ENCODE assay signal across 21 cellular contexts in the genomic region with DNA sequence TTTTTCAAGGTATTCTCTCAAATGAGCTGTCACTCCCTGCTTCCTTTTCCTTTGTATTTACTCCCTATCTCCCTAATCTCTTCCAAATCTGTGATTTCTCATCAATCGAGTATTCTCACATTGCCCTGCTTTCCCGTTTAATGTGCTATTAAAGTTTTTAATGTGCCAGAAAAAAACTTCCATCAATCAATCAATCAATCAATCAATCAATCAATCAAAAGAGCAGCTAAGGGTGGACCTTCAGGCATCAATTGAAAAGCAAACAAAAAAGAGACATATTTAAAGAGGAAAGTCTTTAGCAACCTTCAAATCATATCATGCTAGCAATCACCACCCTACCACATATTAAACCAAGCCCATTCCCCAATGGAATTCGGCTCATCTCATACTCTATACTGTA. TPM values are rescaled to one million over a fixed set of nuclear protein-coding genes. Genes with fewer than 3 reads are reported as not detected.
DNase-seq lines count a peak whose midpoint lies in the region; ATAC-seq and TF ChIP-seq lines count a peak whose summit lies in the region.
"Had no signal": no experiment of that assay in that cellular context is flagged by ENCODE, and none has a peak within 500 bp of the region (broad histone marks: within the 10 kb centered on the region; RNA-seq: fewer than 3 reads in every experiment).

No MANE protein-coding gene starts in this region.

- H3K9me3 Mint-ChIP-seq in activated T-cell treated with anti-CD3 and anti-CD28 coated beads, Interleukin-2, amount 50 U/mL, for 72 hours: no peaks in the 10 kb centered on the region
- H3K9me3 Mint-ChIP-seq in activated CD4-positive, alpha-beta memory T cell treated with anti-CD3 and anti-CD28 coated beads, Interleukin-2, amount 10 ng/mL, durations not matched to agents 7 days and 5 days: no peaks in the 10 kb centered on the region
- peaks cover 0 to 1% (median 0%) of the 10 kb centered on the region in 11 donors for H3K9me3 Mint-ChIP-seq in naive thymus-derived CD4-positive, alpha-beta T cell
- H3K9me3 Mint-ChIP-seq: CD14-positive monocyte, GM23338 had no signal

- H3K36me3 ChIP-seq in naive thymus-derived CD4-positive, alpha-beta T cell (ENCODE audit: control insufficient read depth in 2 of 3, insufficient read depth in 3 of 3, low read length in 3 of 3): peaks cover 0 to 29% (median 18%) of the 10 kb centered on the region in 3 experiments

- POLR2A ChIA-PET in HEK293T (lab: Yijun Ruan, JAX): interaction anchor here (0.6 kb wide), 1 partner anchor 815 kb away, joined by 3 read pairs; no protein-coding TSS in a partner anchor
- POLR2A ChIA-PET in activated CD4-positive, alpha-beta memory T cell treated with anti-CD3 and anti-CD28 coated beads, Interleukin-2, amount 10 ng/mL, durations not matched to agents 7 days and 5 days (lab: Charles Lee): interaction anchor here (1.2 kb wide), 1 partner anchor 9 kb away, joined by 3 read pairs; no protein-coding TSS in a partner anchor
- POLR2A ChIA-PET in naive thymus-derived CD4-positive, alpha-beta T cell (lab: Charles Lee): interaction anchor here (0.5 kb wide), 1 partner anchor 57 kb away, joined by 3 read pairs; no protein-coding TSS in a partner anchor

- peak overlapping the region in 1 of 2 donors; percentile 66 for H3K4me3 Mint-ChIP-seq in activated T-cell treated with anti-CD3 and anti-CD28 coated beads, Interleukin-2, amount 50 U/mL, for 72 hours
- no peak overlapping the region for H3K4me3 Mint-ChIP-seq in activated CD4-positive, alpha-beta memory T cell treated with anti-CD3 and anti-CD28 coated beads, Interleukin-2, amount 10 ng/mL, durations not matched to agents 7 days and 5 days
- peak overlapping the region in 2 of 10 donors; percentile 33 to 40 for H3K4me3 Mint-ChIP-seq in naive thymus-derived CD4-positive, alpha-beta T cell
- H3K4me3 Mint-ChIP-seq: CD14-positive monocyte, GM23338 had no signal

- no peaks in the 10 kb centered on the region for H3K27me3 Mint-ChIP-seq in activated T-cell treated with anti-CD3 and anti-CD28 coated beads, Interleukin-2, amount 50 U/mL, for 72 hours (ENCODE audit: low read depth)
- H3K27me3 Mint-ChIP-seq in activated CD4-positive, alpha-beta memory T cell treated with anti-CD3 and anti-CD28 coated beads, Interleukin-2, amount 10 ng/mL, durations not matched to agents 7 days and 5 days: no peaks in the 10 kb centered on the region
- H3K27me3 Mint-ChIP-seq in naive thymus-derived CD4-positive, alpha-beta T cell: no peaks in the 10 kb centered on the region

- H3K9me3 ChIP-seq in naive thymus-derived CD4-positive, alpha-beta T cell (ENCODE audit: control insufficient read depth in 2 of 3, low read length in 3 of 3): no peaks in the 10 kb centered on the region
- H3K9me3 ChIP-seq: Caco-2 had no signal

- DNase-seq in activated T-cell treated with anti-CD3 and anti-CD28 coated beads, Interleukin-2, amount 50 U/mL, for 72 hours: no peak
- DNase-seq in activated T-cell treated with anti-CD3 and anti-CD28 coated beads for 4 hours (no peak), HEK293T (ENCODE audit: extremely low spot score) (no peak), UCSD-AML1 (lab: John Stamatoyannopoulos, UW; ENCODE audit: unreplicated experiment) (no peak), kidney tubule cell (ENCODE audit: low spot score) (no peak)
- no peak for DNase-seq in activated CD4-positive, alpha-beta memory T cell treated with anti-CD3 and anti-CD28 coated beads, Interleukin-2, amount 10 ng/mL, durations not matched to agents 7 days and 5 days
- DNase-seq in naive thymus-derived CD4-positive, alpha-beta T cell: no peak
- DNase-seq: ACHN, AML-193, Caco-2, DMS153, KG1, NCI-H1048, NCI-H146, NCI-H2081, NCI-H774, PC-3 had no signal

- H3K27ac Mint-ChIP-seq in activated T-cell treated with anti-CD3 and anti-CD28 coated beads, Interleukin-2, amount 50 U/mL, for 72 hours: peak overlapping the region; percentile 99
- peak overlapping the region; percentile 22 for H3K27ac Mint-ChIP-seq in activated CD4-positive, alpha-beta memory T cell treated with anti-CD3 and anti-CD28 coated beads, Interleukin-2, amount 10 ng/mL, durations not matched to agents 7 days and 5 days
- H3K27ac Mint-ChIP-seq in naive thymus-derived CD4-positive, alpha-beta T cell: peak overlapping the region; percentile 42 to 86 (median 73)
- H3K27ac Mint-ChIP-seq: CD14-positive monocyte, GM23338 had no signal

- H3K36me3 Mint-ChIP-seq in activated T-cell treated with anti-CD3 and anti-CD28 coated beads, Interleukin-2, amount 50 U/mL, for 72 hours (ENCODE audit: insufficient read depth in 2 of 2): peaks cover 42 to 78% of the 10 kb centered on the region in 2 donors
- peaks cover 68% of the 10 kb centered on the region for H3K36me3 Mint-ChIP-seq in activated CD4-positive, alpha-beta memory T cell treated with anti-CD3 and anti-CD28 coated beads, Interleukin-2, amount 10 ng/mL, durations not matched to agents 7 days and 5 days (ENCODE audit: low read depth)
- peaks cover 23 to 58% (median 41%) of the 10 kb centered on the region in 5 donors for H3K36me3 Mint-ChIP-seq in naive thymus-derived CD4-positive, alpha-beta T cell

- H3K27me3 ChIP-seq in naive thymus-derived CD4-positive, alpha-beta T cell (ENCODE audit: control insufficient read depth in 2 of 2, insufficient read depth in 2 of 2, low read length in 2 of 2): no peaks in the 10 kb centered on the region

- CTCF ChIA-PET in HEK293T (lab: Yijun Ruan, JAX): no interaction called here
- CTCF ChIA-PET in activated CD4-positive, alpha-beta memory T cell treated with anti-CD3 and anti-CD28 coated beads, Interleukin-2, amount 10 ng/mL, durations not matched to agents 7 days and 5 days (lab: Charles Lee): interaction anchor here (1.4 kb wide), 1 partner anchor 23 kb away, joined by 5 read pairs; no protein-coding TSS in a partner anchor
- CTCF ChIA-PET in naive thymus-derived CD4-positive, alpha-beta T cell (lab: Charles Lee): interaction anchor here (0.6 kb wide), 1 partner anchor 24 kb away, joined by 3 read pairs; no protein-coding TSS in a partner anchor

- H3K4me1 ChIP-seq in naive thymus-derived CD4-positive, alpha-beta T cell (ENCODE audit: control insufficient read depth in 2 of 2, insufficient read depth in 2 of 2, low read length in 2 of 2): peaks cover 0 to 18% of the 10 kb centered on the region in 2 donors
- H3K4me1 ChIP-seq: Caco-2 had no signal

- no peak overlapping the region for H3K27ac ChIP-seq in naive thymus-derived CD4-positive, alpha-beta T cell (ENCODE audit: low read depth, low read length)
- H3K27ac ChIP-seq: RWPE1 had no signal

- ATAC-seq in activated T-cell treated with anti-CD3 and anti-CD28 coated beads, Interleukin-2, amount 50 U/mL, for 72 hours (replicated peaks in 1 of 2): no peak
- ATAC-seq in naive thymus-derived CD4-positive, alpha-beta T cell: no peak
- ATAC-seq: GM23338, HCT116, PC-3 had no signal

- peaks cover 68% of the 10 kb centered on the region for H3K4me1 Mint-ChIP-seq in activated T-cell treated with anti-CD3 and anti-CD28 coated beads, Interleukin-2, amount 50 U/mL, for 72 hours (ENCODE audit: low read depth)
- H3K4me1 Mint-ChIP-seq in activated CD4-positive, alpha-beta memory T cell treated with anti-CD3 and anti-CD28 coated beads, Interleukin-2, amount 10 ng/mL, durations not matched to agents 7 days and 5 days: peaks cover 28% of the 10 kb centered on the region
- peaks cover 39 to 96% (median 89%) of the 10 kb centered on the region in 7 donors for H3K4me1 Mint-ChIP-seq in naive thymus-derived CD4-positive, alpha-beta T cell

- no peak overlapping the region for H3K4me3 ChIP-seq in naive thymus-derived CD4-positive, alpha-beta T cell (ENCODE audit: low read length)
- H3K4me3 ChIP-seq: GM23338 had no signal

- intact Hi-C loops in naive thymus-derived CD4-positive, alpha-beta T cell (cut with micrococcal nuclease): loop anchor here in 1 of 2 donors (2.0 kb wide), 1 partner anchor 15 kb away; no protein-coding TSS in a partner anchor

TF ChIP-seq in HEK293T, 16 proteins besides CTCF, POLR2A, EP300 and RAD21:
- no peak for TF ChIP-seq CTBP1 (IDR thresholded peaks at IDR 0.05; ENCODE audit: borderline replicate concordance)
- no peak for TF ChIP-seq SUZ12 (IDR thresholded peaks at IDR 0.05)
- TF ChIP-seq, protein P1, sequence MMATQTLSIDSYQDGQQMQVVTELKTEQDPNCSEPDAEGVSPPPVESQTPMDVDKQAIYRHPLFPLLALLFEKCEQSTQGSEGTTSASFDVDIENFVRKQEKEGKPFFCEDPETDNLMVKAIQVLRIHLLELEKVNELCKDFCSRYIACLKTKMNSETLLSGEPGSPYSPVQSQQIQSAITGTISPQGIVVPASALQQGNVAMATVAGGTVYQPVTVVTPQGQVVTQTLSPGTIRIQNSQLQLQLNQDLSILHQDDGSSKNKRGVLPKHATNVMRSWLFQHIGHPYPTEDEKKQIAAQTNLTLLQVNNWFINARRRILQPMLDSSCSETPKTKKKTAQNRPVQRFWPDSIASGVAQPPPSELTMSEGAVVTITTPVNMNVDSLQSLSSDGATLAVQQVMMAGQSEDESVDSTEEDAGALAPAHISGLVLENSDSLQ (IDR thresholded peaks at IDR 0.05): peak; percentile 88
- TF ChIP-seq ELF4 (IDR thresholded peaks at IDR 0.05): no peak
- TF ChIP-seq ARNT (IDR thresholded peaks at IDR 0.05): no peak

RNA-seq across cellular contexts. Expression of a gene that starts 58.9 kb away (rescaled TPM):
- total RNA-seq in activated T-cell treated with anti-CD3 and anti-CD28 coated beads, Interleukin-2, amount 50 U/mL, for 72 hours: 100 to 1,000 TPM; 716 to 962 TPM
- total RNA-seq in activated CD4-positive, alpha-beta memory T cell treated with anti-CD3 and anti-CD28 coated beads, Interleukin-2, amount 10 ng/mL, durations not matched to agents 7 days and 5 days: 100 to 1,000 TPM; 263 to 267 TPM
- total RNA-seq in naive thymus-derived CD4-positive, alpha-beta T cell: 100 to 1,000 TPM; 258 to 482 (median 451) TPM
- 100 to 1,000 TPM; 286 to 389 TPM for polyA plus RNA-seq in naive thymus-derived CD4-positive, alpha-beta T cell

Comparison
In these comparisons a context has a peak if more than half of its experiments do, and no peak if none do; other contexts are left out.
1. H3K27ac Mint-ChIP-seq: peak in every context shown above with its lines; median percentile 99 in activated T-cell treated with anti-CD3 and anti-CD28 coated beads, Interleukin-2, amount 50 U/mL, for 72 hours; 73 in naive thymus-derived CD4-positive, alpha-beta T cell; 22 in activated CD4-positive, alpha-beta memory T cell treated with anti-CD3 and anti-CD28 coated beads, Interleukin-2, amount 10 ng/mL, durations not matched to agents 7 days and 5 days.